Comparison of ENCODE assay signal across 23 cellular contexts in the genomic region with DNA sequence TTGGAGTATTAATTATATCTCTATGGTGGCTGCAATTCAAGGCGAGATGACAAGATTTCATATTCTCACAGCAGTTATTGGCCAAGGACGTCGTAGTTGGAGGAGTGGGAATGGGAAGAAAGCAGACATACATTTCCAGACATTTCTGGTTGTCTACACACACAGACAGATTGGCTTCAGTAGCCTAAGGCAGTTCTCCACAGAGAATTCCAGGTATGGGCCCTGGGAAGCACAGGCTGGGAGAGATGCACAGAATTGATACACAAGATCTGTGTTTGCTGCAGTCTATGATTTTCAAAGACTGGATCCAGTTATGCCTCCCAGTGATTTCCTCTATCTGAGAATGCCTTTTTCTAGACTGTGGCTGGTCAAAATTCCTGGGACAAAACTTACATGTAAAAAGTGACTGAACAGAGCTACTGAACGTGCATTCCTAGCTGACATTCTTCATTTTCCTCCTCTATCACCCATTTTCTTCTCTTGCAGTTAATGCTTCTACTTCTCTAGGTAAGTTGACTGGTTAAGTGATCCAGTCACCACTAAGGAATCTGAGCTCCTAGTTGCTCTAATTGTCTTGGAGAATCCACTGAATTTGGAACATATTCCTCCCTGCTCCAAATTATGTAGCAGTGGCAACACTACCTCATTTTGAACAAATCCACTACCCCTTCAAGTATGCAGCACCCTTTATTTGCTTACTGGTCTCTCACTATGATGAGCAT.
DNase-seq lines count a peak whose midpoint lies in the region; ATAC-seq, FAIRE-seq and TF ChIP-seq lines count a peak whose summit lies in the region.
"Had no signal": no experiment of that assay in that cellular context is flagged by ENCODE, and none has a peak within 500 bp of the region (broad histone marks: within the 10 kb centered on the region; RNA-seq: fewer than 3 reads in every experiment).

No MANE protein-coding gene starts in this region.

- no peak for TF ChIP-seq RAD21 in SK-N-SH (IDR thresholded peaks at IDR 0.05; ENCODE audit: low read length)

- ATAC-seq in SK-N-SH treated with all-trans-retinoic acid at 6 μM for 48 hours (no peak), GM18505 (IDR thresholded peaks at IDR 0.05; ENCODE audit: unreplicated experiment) (no peak)
- ATAC-seq: Panc1 had no signal

- H3K27me3 Mint-ChIP-seq in glutamatergic neuron (ENCODE audit: unreplicated experiment), result no peaks in the 10 kb centered on the region
- no peaks in the 10 kb centered on the region for H3K27me3 Mint-ChIP-seq in neural progenitor cell (ENCODE audit: insufficient read depth, low read depth)
- H3K27me3 Mint-ChIP-seq in CD4-positive, alpha-beta memory T cell, result no peaks in the 10 kb centered on the region

- POLR2A ChIA-PET in SK-N-SH (lab: Yijun Ruan, JAX), result no interaction called here
- POLR2A ChIA-PET in CD4-positive, alpha-beta memory T cell (lab: Charles Lee; ENCODE audit: partially characterized antibody), result no interaction called here

- peak overlapping the region; percentile 50 for H3K27ac Mint-ChIP-seq in glutamatergic neuron (ENCODE audit: unreplicated experiment)
- H3K27ac Mint-ChIP-seq in neural progenitor cell, result no peak overlapping the region
- no peak overlapping the region for H3K27ac Mint-ChIP-seq in CD4-positive, alpha-beta memory T cell

- H3K36me3 Mint-ChIP-seq in glutamatergic neuron (ENCODE audit: unreplicated experiment) (no peaks in the 10 kb centered on the region), neural progenitor cell (no peaks in the 10 kb centered on the region)
- no peaks in the 10 kb centered on the region for H3K36me3 Mint-ChIP-seq in CD4-positive, alpha-beta memory T cell

- H3K4me3 ChIP-seq in SK-N-SH (ENCODE audit: low read depth in 2 of 2, low read length in 1 of 2) (no peak overlapping the region), neural progenitor cell (no peak overlapping the region)
- no peak overlapping the region for H3K4me3 ChIP-seq in CD4-positive, alpha-beta memory T cell (ENCODE audit: low read length in 2 of 2)

- no peak for DNase-seq in SK-N-SH
- DNase-seq in glutamatergic neuron, result no peak
- no peak for DNase-seq in neural progenitor cell (ENCODE audit: low spot score)
- no peak for DNase-seq in GM19239 (ENCODE audit: insufficient read length, low spot score)
- no peak for DNase-seq in CD4-positive, alpha-beta memory T cell
- DNase-seq in dedifferentiated amniotic fluid mesenchymal stem cell (ENCODE audit: extremely low spot score), result no peak
- DNase-seq: DMS53; GF-D8; GOT3; Karpas-422; MV-4-11; NCI-H1694; NCI-H2081; NCI-H2171; NCI-H345; NCI-H774; NK-92 treated with Interleukin-12 subunit alpha and Interleukin-12 subunit beta, amount 100 ng/mL, for 24 hours; SIG-M5 had no signal

- H3F3A ChIP-seq in SK-N-SH (replicated peaks; ENCODE audit: insufficient read depth) (no peaks in the 10 kb centered on the region), neural progenitor cell (ENCODE audit: low read depth) (peaks cover 6% of the 10 kb centered on the region)

- no peak overlapping the region for H3K4me3 Mint-ChIP-seq in glutamatergic neuron (ENCODE audit: unreplicated experiment)
- no peak overlapping the region for H3K4me3 Mint-ChIP-seq in neural progenitor cell
- no peak overlapping the region for H3K4me3 Mint-ChIP-seq in CD4-positive, alpha-beta memory T cell

- no peak overlapping the region for H3K4me2 ChIP-seq in SK-N-SH
- H3K4me2 ChIP-seq in neural progenitor cell, result no peak overlapping the region

- H3K9me3 ChIP-seq in SK-N-SH, result no peaks in the 10 kb centered on the region
- H3K9me3 ChIP-seq in neural progenitor cell (ENCODE audit: low read depth), result no peaks in the 10 kb centered on the region
- H3K9me3 ChIP-seq in CD4-positive, alpha-beta memory T cell (ENCODE audit: control insufficient read depth in 1 of 2, low read length in 2 of 2), result no peaks in the 10 kb centered on the region

- H3K9ac ChIP-seq in SK-N-SH (no peak overlapping the region), neural progenitor cell (no peak overlapping the region)

- H3K27ac ChIP-seq in SK-N-SH (ENCODE audit: low read depth in 2 of 2, low read length in 1 of 2) (no peak overlapping the region), neural progenitor cell (no peak overlapping the region)
- H3K27ac ChIP-seq in CD4-positive, alpha-beta memory T cell (ENCODE audit: low read depth, low read length), result no peak overlapping the region
- H3K27ac ChIP-seq: 22Rv1, C4-2B had no signal

- H3K9me2 ChIP-seq in SK-N-SH, result no peaks in the 10 kb centered on the region

- no peak for TF ChIP-seq CTCF in SK-N-SH (IDR thresholded peaks at IDR 0.05)
- no peak for TF ChIP-seq CTCF in glutamatergic neuron (IDR thresholded peaks at IDR 0.05; ENCODE audit: partially characterized antibody, unreplicated experiment)
- no peak for TF ChIP-seq CTCF in neural progenitor cell (IDR thresholded peaks at IDR 0.05)

- intact Hi-C loops in CD4-positive, alpha-beta memory T cell (cut with micrococcal nuclease), result no loop called here

- H3K4me1 Mint-ChIP-seq in glutamatergic neuron (ENCODE audit: low read depth, unreplicated experiment) (no peaks in the 10 kb centered on the region), neural progenitor cell (peaks cover 8% of the 10 kb centered on the region)
- no peaks in the 10 kb centered on the region for H3K4me1 Mint-ChIP-seq in CD4-positive, alpha-beta memory T cell

- H3K27me3 ChIP-seq in SK-N-SH (ENCODE audit: insufficient read depth), result no peaks in the 10 kb centered on the region
- no peaks in the 10 kb centered on the region for H3K27me3 ChIP-seq in neural progenitor cell
- H3K27me3 ChIP-seq in CD4-positive, alpha-beta memory T cell (ENCODE audit: insufficient read depth, low read length), result no peaks in the 10 kb centered on the region

- FAIRE-seq in GM19239 (lab: Jason Lieb, UNC), result no peak

- H2AFZ ChIP-seq in SK-N-SH (ENCODE audit: low read depth) (no peak overlapping the region), neural progenitor cell (replicated peaks) (peak overlapping the region; percentile 34)

- no peaks in the 10 kb centered on the region for H4K20me1 ChIP-seq in SK-N-SH (ENCODE audit: insufficient read depth)
- no peaks in the 10 kb centered on the region for H4K20me1 ChIP-seq in neural progenitor cell (ENCODE audit: low read depth)

- TF ChIP-seq POLR2A in GM18505 (IDR thresholded peaks at IDR 0.05; ENCODE audit: borderline replicate concordance, extremely low read depth, insufficient read depth, insufficient read length), result no peak

- H3K9me3 Mint-ChIP-seq in glutamatergic neuron (ENCODE audit: unreplicated experiment) (no peaks in the 10 kb centered on the region), neural progenitor cell (no peaks in the 10 kb centered on the region)
- peaks cover 0 to 13% (median 6%) of the 10 kb centered on the region in 8 donors for H3K9me3 Mint-ChIP-seq in CD4-positive, alpha-beta memory T cell

- H3K36me3 ChIP-seq in SK-N-SH (replicated peaks in 1 of 2; ENCODE audit: control insufficient read depth in 1 of 2, insufficient read depth in 2 of 2, low read length in 1 of 2) (no peaks in the 10 kb centered on the region), neural progenitor cell (no peaks in the 10 kb centered on the region)
- no peaks in the 10 kb centered on the region for H3K36me3 ChIP-seq in CD4-positive, alpha-beta memory T cell (ENCODE audit: insufficient read depth, low read length)

- 37% methylated on average over 4 of the region's 4 CpGs for WGBS in SK-N-SH (ENCODE audit: low lambda C conversion rate)

- no peaks in the 10 kb centered on the region for H3K4me1 ChIP-seq in SK-N-SH (ENCODE audit: control insufficient read depth in 1 of 2, insufficient read depth in 2 of 2, low read depth in 1 of 2, low read length in 1 of 2)
- H3K4me1 ChIP-seq in neural progenitor cell, result peaks cover 10% of the 10 kb centered on the region
- H3K4me1 ChIP-seq in CD4-positive, alpha-beta memory T cell (ENCODE audit: insufficient read depth, low read length), result no peaks in the 10 kb centered on the region

- H3K79me2 ChIP-seq in SK-N-SH (ENCODE audit: insufficient read depth) (no peaks in the 10 kb centered on the region), neural progenitor cell (ENCODE audit: low read depth) (no peaks in the 10 kb centered on the region)

- TF ChIP-seq EP300 in SK-N-SH (IDR thresholded peaks at IDR 0.05; ENCODE audit: borderline replicate concordance in 1 of 2, low read depth in 1 of 2, low read length in 1 of 2), result no peak

- CTCF ChIA-PET in SK-N-SH (lab: Yijun Ruan, JAX), result no interaction called here
- CTCF ChIA-PET in CD4-positive, alpha-beta memory T cell (lab: Charles Lee; ENCODE audit: partially characterized antibody), result no interaction called here

TF ChIP-seq in SK-N-SH treated with all-trans-retinoic acid at 6 μM for 48 hours, 23 proteins besides CTCF, POLR2A, EP300 and RAD21:
- TF ChIP-seq ZNF70 (CRISPR knock-in tag; IDR thresholded peaks at IDR 0.05) (no peak), SNAI2 (CRISPR knock-in tag; IDR thresholded peaks at IDR 0.05) (no peak), ISL1 (CRISPR knock-in tag; IDR thresholded peaks at IDR 0.05) (peak; percentile 72), ESRRG (CRISPR knock-in tag; IDR thresholded peaks at IDR 0.05) (no peak)

TF ChIP-seq in SK-N-SH, 30 proteins besides CTCF, POLR2A, EP300 and RAD21 (continues in another document):
- TF ChIP-seq ZBTB33 (IDR thresholded peaks at IDR 0.05; ENCODE audit: borderline replicate concordance, low read depth) (no peak), EZH2phosphoT487 (IDR thresholded peaks at IDR 0.05; ENCODE audit: borderline replicate concordance, low read depth) (no peak), SIN3A (IDR thresholded peaks at IDR 0.05; ENCODE audit: borderline replicate concordance, low read depth, low read length) (no peak), TCF12 (IDR thresholded peaks at IDR 0.05) (no peak), MEF2A (IDR thresholded peaks at IDR 0.05; ENCODE audit: borderline replicate concordance, low read depth) (no peak)
